ENCODE assay signal across 9 cellular contexts in the genomic region with DNA sequence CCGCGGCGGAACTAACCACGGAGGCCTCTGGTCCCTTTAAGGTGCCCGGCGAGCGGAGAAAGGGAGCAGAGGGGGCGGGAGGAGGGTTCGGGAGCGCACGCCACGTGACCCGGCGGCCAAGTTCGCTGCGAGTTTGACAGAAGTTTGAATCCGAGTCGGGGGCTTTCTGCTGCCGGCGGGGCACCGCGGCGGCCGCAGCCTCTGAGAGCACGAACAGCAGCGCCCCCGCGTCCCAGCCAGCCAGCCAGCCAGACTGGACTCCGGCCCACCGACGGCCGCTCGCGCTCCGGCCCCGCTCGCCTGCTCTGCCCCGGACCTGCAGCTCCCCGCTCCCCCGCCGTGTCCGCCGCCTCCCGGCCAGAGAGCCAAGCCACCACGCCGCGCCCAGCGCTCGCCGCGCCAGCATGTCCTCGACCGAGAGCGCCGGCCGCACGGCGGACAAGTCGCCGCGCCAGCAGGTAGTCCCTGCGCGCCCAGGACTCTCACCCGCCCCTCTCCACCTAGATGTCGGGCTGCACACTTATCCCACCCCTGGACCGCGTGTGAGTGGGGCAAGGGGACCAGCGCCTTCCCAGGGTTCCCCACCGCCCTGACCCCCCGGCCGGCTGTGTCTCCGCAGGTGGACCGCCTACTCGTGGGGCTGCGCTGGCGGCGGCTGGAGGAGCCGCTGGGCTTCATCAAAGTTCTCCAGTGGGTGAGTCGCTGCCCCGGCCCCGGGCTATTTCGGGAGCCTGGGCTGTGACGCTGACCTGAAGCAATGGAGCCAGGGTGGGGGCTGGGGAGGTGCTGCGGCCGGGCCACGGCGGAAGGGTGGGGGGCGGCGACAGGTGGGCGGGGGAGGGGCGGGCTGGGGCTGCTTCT. TPM values are rescaled to one million over a fixed set of nuclear protein-coding genes. Genes with fewer than 3 reads are reported as not detected.
DNase-seq lines count a peak whose midpoint lies in the region; ATAC-seq and FAIRE-seq lines count a peak whose summit lies in the region.
"Had no signal": no experiment of that assay in that cellular context is flagged by ENCODE, and none has a peak within 500 bp of the region (broad histone marks: within the 10 kb centered on the region; RNA-seq: fewer than 3 reads in every experiment).

A gene (plus strand): TSS at position 107 of the 861 bp plus-strand sequence. CDS start 298 bp downstream, at position 405.

- no peaks in the 10 kb centered on the region for H3K9me3 Mint-ChIP-seq in activated CD4-positive, alpha-beta memory T cell treated with anti-CD3 and anti-CD28 coated beads for 36 hours

- peak within 1 kb of the TSS; percentile 32 for H3K4me3 Mint-ChIP-seq in activated CD4-positive, alpha-beta memory T cell treated with anti-CD3 and anti-CD28 coated beads for 36 hours

- no peaks in the 10 kb centered on the region for H3K9me3 ChIP-seq in neuron (ENCODE audit: low read length)

- peaks cover 48% of the 10 kb centered on the region for H3K27me3 Mint-ChIP-seq in activated CD4-positive, alpha-beta memory T cell treated with anti-CD3 and anti-CD28 coated beads for 36 hours

- H3K36me3 Mint-ChIP-seq in activated CD4-positive, alpha-beta memory T cell treated with anti-CD3 and anti-CD28 coated beads for 36 hours, result no peaks in the 10 kb centered on the region

- intact Hi-C loops in activated CD4-positive, alpha-beta memory T cell treated with anti-CD3 and anti-CD28 coated beads for 36 hours (cut with micrococcal nuclease), result loop anchor here (5.0 kb wide), 1 partner anchor 39 kb away; a partner anchor contains a TSS

- CTCF ChIA-PET in activated CD4-positive, alpha-beta memory T cell treated with anti-CD3 and anti-CD28 coated beads for 36 hours (lab: Charles Lee), result no interaction called here

- H2AFZ ChIP-seq in neuron (ENCODE audit: low read depth, low read length), result peak within 1 kb of the TSS; percentile 70

- H3K4me3 ChIP-seq in neuron (ENCODE audit: low read length), result peak within 1 kb of the TSS; percentile 48

- no peaks in the 10 kb centered on the region for H3K36me3 ChIP-seq in neuron (ENCODE audit: insufficient read depth, low read length)

- peaks cover 4% of the 10 kb centered on the region for H3K4me1 ChIP-seq in neuron (ENCODE audit: insufficient read depth, low read length)

- H3K27ac Mint-ChIP-seq in activated CD4-positive, alpha-beta memory T cell treated with anti-CD3 and anti-CD28 coated beads for 36 hours, result no peak within 1 kb of the TSS

- DNase-seq in NCI-H82 (lab: John Stamatoyannopoulos, UW), result peak; percentile 36
- DNase-seq in NCI-H82 treated with DMSO at 0.1 percent for 48 hours (lab: John Stamatoyannopoulos, UW; ENCODE audit: unreplicated experiment), result no peak
- peak; percentile 34 for DNase-seq in activated CD4-positive, alpha-beta memory T cell treated with anti-CD3 and anti-CD28 coated beads for 36 hours
- DNase-seq in frontal cortex (ENCODE audit: low spot score in 2 of 2), result peak; percentile 62 to 69
- no peak for DNase-seq in NCI-H345 (lab: John Stamatoyannopoulos, UW)
- DNase-seq: DND-41 had no signal

- ATAC-seq in GM18520 (IDR thresholded peaks at IDR 0.05; ENCODE audit: unreplicated experiment) (no peak), HG02759 (IDR thresholded peaks at IDR 0.05; ENCODE audit: unreplicated experiment) (no peak)

- H3K27me3 ChIP-seq in neuron (ENCODE audit: insufficient read depth, low read length), result peaks cover 69% of the 10 kb centered on the region

- H3K4me1 Mint-ChIP-seq in activated CD4-positive, alpha-beta memory T cell treated with anti-CD3 and anti-CD28 coated beads for 36 hours (ENCODE audit: low read depth), result peaks cover 3% of the 10 kb centered on the region

- POLR2A ChIA-PET in activated CD4-positive, alpha-beta memory T cell treated with anti-CD3 and anti-CD28 coated beads for 36 hours (lab: Charles Lee), result no interaction called here

- no peak for FAIRE-seq in frontal cortex (lab: Jason Lieb, UNC)

RNA-seq across cellular contexts. Expression of the gene that starts here (rescaled TPM):
- not detected for total RNA-seq in activated CD4-positive, alpha-beta memory T cell treated with anti-CD3 and anti-CD28 coated beads for 36 hours
- not detected for total RNA-seq in frontal cortex

Comparison
In these comparisons a context has a peak if more than half of its experiments do, and no peak if none do; other contexts are left out.
1. Peak in DNase-seq in activated CD4-positive, alpha-beta memory T cell treated with anti-CD3 and anti-CD28 coated beads for 36 hours; RNA of the gene not detected or under 1 TPM.
2. Peak in DNase-seq in frontal cortex; RNA of the gene not detected or under 1 TPM.